13 cellular contexts compared by ENCODE assay signal in genomic region chr19:20367811-20368294, GRCh38.
DNase-seq lines count a peak whose midpoint lies in the region; ATAC-seq and TF ChIP-seq lines count a peak whose summit lies in the region.
"Had no signal": no experiment of that assay in that cellular context is flagged by ENCODE, and none has a peak within 500 bp of the region (broad histone marks: within the 10 kb centered on the region; RNA-seq: fewer than 3 reads in every experiment).

No MANE protein-coding gene starts in this region.

- no peaks in the 10 kb centered on the region for H3K27me3 ChIP-seq in body of pancreas
- H3K27me3 ChIP-seq in left lung: no peaks in the 10 kb centered on the region

- H3K4me3 Mint-ChIP-seq in mesothelial cell of epicardium: no peak overlapping the region
- H3K4me3 Mint-ChIP-seq: B cell had no signal

- no peaks in the 10 kb centered on the region for H3K9me3 ChIP-seq in body of pancreas
- H3K9me3 ChIP-seq in left lung: peaks cover 0 to 70% of the 10 kb centered on the region in 2 donors
- H3K9me3 ChIP-seq: thoracic aorta had no signal

- H3K36me3 ChIP-seq in body of pancreas (replicated peaks in 1 of 2; ENCODE audit: insufficient read depth in 1 of 2, low read depth in 2 of 2): no peaks in the 10 kb centered on the region
- H3K36me3 ChIP-seq in left lung: no peaks in the 10 kb centered on the region
- H3K36me3 ChIP-seq: thoracic aorta had no signal

- peak; percentile 91 for ATAC-seq in body of pancreas
- no peak for ATAC-seq in left lung
- no peak for ATAC-seq in GM18870 (IDR thresholded peaks at IDR 0.05; ENCODE audit: unreplicated experiment)

- no peaks in the 10 kb centered on the region for H3K27me3 Mint-ChIP-seq in mesothelial cell of epicardium (ENCODE audit: low read depth)
- H3K27me3 Mint-ChIP-seq: B cell had no signal

- peaks cover 38% of the 10 kb centered on the region for H3K4me1 Mint-ChIP-seq in mesothelial cell of epicardium
- H3K4me1 Mint-ChIP-seq: B cell had no signal

- peaks cover 4% of the 10 kb centered on the region for H3K36me3 Mint-ChIP-seq in mesothelial cell of epicardium

- peaks cover 31% of the 10 kb centered on the region for H3K9me3 Mint-ChIP-seq in mesothelial cell of epicardium

- peak in 5 of 7 experiments; percentile 17 to 57 (median 53) for TF ChIP-seq CTCF in body of pancreas (IDR thresholded peaks at IDR 0.05)
- TF ChIP-seq CTCF in mesothelial cell of epicardium (IDR thresholded peaks at IDR 0.05; ENCODE audit: unreplicated experiment): no peak
- TF ChIP-seq CTCF in left lung (IDR thresholded peaks at IDR 0.05): no peak

- no peak overlapping the region for H3K4me3 ChIP-seq in body of pancreas
- no peak overlapping the region for H3K4me3 ChIP-seq in left lung
- H3K4me3 ChIP-seq: thoracic aorta had no signal

- DNase-seq in DMS 273 (lab: John Stamatoyannopoulos, UW; ENCODE audit: unreplicated experiment): peak; percentile 85
- peak; percentile 62 for DNase-seq in NCI-H128 (lab: John Stamatoyannopoulos, UW; ENCODE audit: unreplicated experiment)
- peak; percentile 69 to 85 (median 70) for DNase-seq in body of pancreas
- no peak for DNase-seq in mesothelial cell of epicardium (ENCODE audit: low spot score in 2 of 2, unreplicated experiment in 2 of 2)
- DNase-seq in left lung: no peak
- no peak for DNase-seq in iPS-NIHi7 (ENCODE audit: extremely low spot score)
- DNase-seq in CD1c-positive myeloid dendritic cell (ENCODE audit: extremely low spot score): no peak
- DNase-seq: Kasumi-1, midbrain, T-helper 2 cell had no signal

- H3K27ac Mint-ChIP-seq in mesothelial cell of epicardium: peak overlapping the region; percentile 27
- H3K27ac Mint-ChIP-seq: B cell had no signal

- 4 to 16% methylated on average over 8 of the region's 8 CpGs for WGBS in body of pancreas, 2 donors

- peak overlapping the region in 2 of 4 donors; percentile 51 to 53 for H3K27ac ChIP-seq in body of pancreas
- no peak overlapping the region for H3K27ac ChIP-seq in left lung
- H3K27ac ChIP-seq: thoracic aorta had no signal

- peak in 1 of 3 donors; percentile 50 for TF ChIP-seq POLR2A in body of pancreas (IDR thresholded peaks at IDR 0.05)

- H3K4me1 ChIP-seq in body of pancreas: peaks cover 7% of the 10 kb centered on the region
- no peaks in the 10 kb centered on the region for H3K4me1 ChIP-seq in left lung

- intact Hi-C loops in body of pancreas (cut with DNase I): loop anchor here (10.0 kb wide), 1 partner anchor 113 kb away; no protein-coding TSS in a partner anchor
- intact Hi-C loops in left lung (cut with DNase I): no loop called here

Comparison
In these comparisons a context has a peak if more than half of its experiments do, and no peak if none do; other contexts are left out.
1. DNase-seq: peak in DMS 273 (single experiment), NCI-H128 (single experiment) and body of pancreas (4 of 4); none in mesothelial cell of epicardium (0 of 2), left lung (0 of 2), iPS-NIHi7 (single experiment) and CD1c-positive myeloid dendritic cell (single experiment).
2. CTCF ChIP-seq: peak in body of pancreas (5 of 7); none in mesothelial cell of epicardium (single experiment) and left lung (0 of 2).